ENCODE assay signal across 11 cellular contexts in the genomic region with DNA sequence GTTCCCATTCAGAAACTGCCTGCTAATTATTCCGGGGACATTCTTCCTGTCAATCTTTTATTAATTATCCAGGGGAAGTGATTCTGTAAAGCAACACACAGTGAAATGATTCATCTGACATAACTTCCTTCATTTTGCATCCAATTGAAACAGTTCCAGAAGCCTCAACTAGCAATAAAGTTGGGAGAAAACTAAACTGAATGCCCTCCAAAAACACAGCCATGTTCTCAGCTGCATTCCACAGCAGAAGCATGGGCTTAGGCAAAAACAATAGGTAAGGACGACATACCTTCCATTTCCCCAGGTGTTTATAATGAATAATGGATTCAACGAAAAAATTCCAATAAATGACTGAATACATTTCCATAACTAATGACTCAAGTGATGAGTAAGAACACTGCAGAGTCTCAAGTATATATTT. TPM values are rescaled to one million over a fixed set of nuclear protein-coding genes. Genes with fewer than 3 reads are reported as not detected.
A peak's percentile ranks its signal among the peaks of the same experiment; 100 is the strongest.
DNase-seq lines count a peak whose midpoint lies in the region; FAIRE-seq and TF ChIP-seq lines count a peak whose summit lies in the region.
"Had no signal": no experiment of that assay in that cellular context is flagged by ENCODE, and none has a peak within 500 bp of the region (broad histone marks: within the 10 kb centered on the region; RNA-seq: fewer than 3 reads in every experiment).

No MANE protein-coding gene starts in this region.

- H3K4me3 ChIP-seq in OCI-LY7 (ENCODE audit: low read depth, low read length, poor library complexity, severe bottlenecking) (no peak overlapping the region), endothelial cell of umbilical vein (replicated peaks in 1 of 3; ENCODE audit: insufficient read depth in 1 of 3, low read depth in 1 of 3, low read length in 3 of 3) (no peak overlapping the region), prostate gland (no peak overlapping the region)

- WGBS in prostate gland = 22% methylated on average over 3 of the region's 3 CpGs

- CTCF ChIA-PET in OCI-LY7 (lab: Charles Lee; ENCODE audit: unreplicated experiment) = interaction anchor here (1.9 kb wide), 1 partner anchor 16 kb away, joined by 5 read pairs; no protein-coding TSS in a partner anchor
- CTCF ChIA-PET in endothelial cell of umbilical vein (lab: Charles Lee) = interaction anchor here (0.8 to 1.1 kb wide), 5 partner anchors 15 to 568 kb away, joined by 3 to 5 read pairs (median 3); no protein-coding TSS in a partner anchor

- POLR2A ChIA-PET in OCI-LY7 (lab: Charles Lee) = interaction anchor here (0.6 to 2.1 kb wide), 13 partner anchors 9 to 390 kb away, joined by 3 to 8 read pairs (median 4); a partner anchor contains a TSS
- POLR2A ChIA-PET in endothelial cell of umbilical vein (lab: Charles Lee) = no interaction called here

- H2AFZ ChIP-seq in OCI-LY7 (ENCODE audit: low read length) (peak overlapping the region; percentile 76; the same call in 1 of the 2 replicates), endothelial cell of umbilical vein (ENCODE audit: low read depth, low read length) (peak overlapping the region; percentile 65)

- FAIRE-seq in endothelial cell of umbilical vein (lab: Jason Lieb, UNC) = peak; percentile 91

- no peaks in the 10 kb centered on the region; the same call in 1 of the 2 replicates for H3K36me3 ChIP-seq in ES-I3 (ENCODE audit: insufficient read depth, low read length)
- no peaks in the 10 kb centered on the region for H3K36me3 ChIP-seq in OCI-LY7 (ENCODE audit: insufficient read depth, low read length)
- no peaks in the 10 kb centered on the region for H3K36me3 ChIP-seq in endothelial cell of umbilical vein (ENCODE audit: control insufficient read depth in 2 of 2, extremely low read depth in 1 of 2, insufficient read depth in 2 of 2, low read length in 2 of 2)
- no peaks in the 10 kb centered on the region for H3K36me3 ChIP-seq in prostate gland

- TF ChIP-seq POLR2A in endothelial cell of umbilical vein (IDR thresholded peaks at IDR 0.05; ENCODE audit: low read depth, low read length) (no peak), prostate gland (IDR thresholded peaks at IDR 0.05) (no peak)

- H3K9me3 ChIP-seq in ES-I3 (ENCODE audit: control insufficient read depth, insufficient read depth, low read length) = no peaks in the 10 kb centered on the region
- no peaks in the 10 kb centered on the region for H3K9me3 ChIP-seq in OCI-LY7 (ENCODE audit: low read length)
- no peaks in the 10 kb centered on the region for H3K9me3 ChIP-seq in endothelial cell of umbilical vein (replicated peaks; ENCODE audit: control insufficient read depth, insufficient read depth, low read length)
- H3K9me3 ChIP-seq in prostate gland = no peaks in the 10 kb centered on the region

- no peaks in the 10 kb centered on the region for H3K79me2 ChIP-seq in OCI-LY7 (ENCODE audit: insufficient read depth, low read depth, low read length)
- no peaks in the 10 kb centered on the region for H3K79me2 ChIP-seq in endothelial cell of umbilical vein (ENCODE audit: control insufficient read depth, insufficient read depth, low read length)

- H3K9ac ChIP-seq in ES-I3 (ENCODE audit: low read depth, low read length) = peak overlapping the region; percentile 28; the same call in 1 of the 2 replicates
- H3K9ac ChIP-seq in endothelial cell of umbilical vein (replicated peaks; ENCODE audit: extremely low read depth, insufficient read depth, low read length) = peak overlapping the region; percentile 58

- H3K9me2 ChIP-seq in OCI-LY7 (ENCODE audit: insufficient read depth, low read length) = no peaks in the 10 kb centered on the region

- H4K20me1 ChIP-seq in OCI-LY7 (ENCODE audit: insufficient read depth, low read length) (no peaks in the 10 kb centered on the region), endothelial cell of umbilical vein (replicated peaks; ENCODE audit: control insufficient read depth, extremely low read depth, insufficient read depth, low read length) (no peaks in the 10 kb centered on the region)

- TF ChIP-seq CTCF in OCI-LY7 (conservative IDR thresholded peaks at IDR 0.05; ENCODE audit: low read length) (no peak), endothelial cell of umbilical vein (IDR thresholded peaks at IDR 0.05; ENCODE audit: extremely low read depth in 1 of 2, insufficient read depth in 1 of 2, low read depth in 1 of 2, low read length in 2 of 2) (no peak), prostate gland (IDR thresholded peaks at IDR 0.05) (no peak)

- H3K27me3 ChIP-seq in endothelial cell of umbilical vein (ENCODE audit: control insufficient read depth in 2 of 2, insufficient read depth in 2 of 2, low read length in 2 of 2) = no peaks in the 10 kb centered on the region
- no peaks in the 10 kb centered on the region for H3K27me3 ChIP-seq in prostate gland (replicated peaks; ENCODE audit: insufficient read depth)

- DNase-seq in OCI-LY7 (ENCODE audit: low spot score) (no peak), endothelial cell of umbilical vein (ENCODE audit: low read depth, low spot score) (peak; percentile 87), prostate gland (ENCODE audit: low spot score) (no peak), NCI-H1092 treated with DMSO at 0.1 percent for 48 hours (lab: John Stamatoyannopoulos, UW) (no peak), NCI-H748 treated with DMSO at 0.1 percent for 48 hours (lab: John Stamatoyannopoulos, UW) (no peak), NCI-H1105 treated with DMSO at 0.1 percent for 48 hours (lab: John Stamatoyannopoulos, UW) (no peak)
- DNase-seq in stimulated activated CD4-positive, alpha-beta T cell treated with anti-CD3 and anti-CD28 coated beads, Interleukin-12 subunit alpha, Interleukin-12 subunit beta, amount 100 ng/mL, for 4 hours = no peak
- DNase-seq: activated gamma-delta T cell, MM.1S, trophoblast cell had no signal

- dilution Hi-C loops in endothelial cell of umbilical vein (cut with MboI; ENCODE audit: extremely low pct_ligation_motif_present, low sequenced_read_pairs) = no loop called here

- no peaks in the 10 kb centered on the region for H3K9me1 ChIP-seq in endothelial cell of umbilical vein (replicated peaks; ENCODE audit: control insufficient read depth, extremely low read depth, insufficient read depth, low read length)

- intact Hi-C loops in OCI-LY7 (cut with micrococcal nuclease; ENCODE audit: unreplicated experiment) = no loop called here
- intact Hi-C loops in endothelial cell of umbilical vein (cut with micrococcal nuclease) = loop anchor here (1.0 kb wide), 1 partner anchor 28 kb away; no protein-coding TSS in a partner anchor
- intact Hi-C loops in prostate gland (cut with DNase I) = no loop called here

- BruUV-seq in OCI-LY7 (replicated peaks; lab: Mats Ljungman, UMichigan) (no TSS peak), endothelial cell of umbilical vein (replicated peaks; lab: Mats Ljungman, UMichigan) (no TSS peak)

- peaks cover 14% of the 10 kb centered on the region for H3K4me1 ChIP-seq in ES-I3 (ENCODE audit: insufficient read depth, low read length)
- peaks cover 51% of the 10 kb centered on the region for H3K4me1 ChIP-seq in OCI-LY7 (ENCODE audit: insufficient read depth, low read length, poor library complexity, severe bottlenecking)
- H3K4me1 ChIP-seq in endothelial cell of umbilical vein (ENCODE audit: control insufficient read depth, extremely low read depth, insufficient read depth, low read length) = peaks cover 15% of the 10 kb centered on the region
- no peaks in the 10 kb centered on the region for H3K4me1 ChIP-seq in prostate gland (replicated peaks)

- H3K27ac ChIP-seq in OCI-LY7 (ENCODE audit: low read depth, low read length, poor library complexity, severe bottlenecking) (no peak overlapping the region), endothelial cell of umbilical vein (ENCODE audit: insufficient read depth, low read depth, low read length) (peak overlapping the region; percentile 58), prostate gland (peak overlapping the region; percentile 3 to 29)

- no peak overlapping the region for H3K4me2 ChIP-seq in OCI-LY7 (ENCODE audit: low read length)
- peak overlapping the region; percentile 72 for H3K4me2 ChIP-seq in endothelial cell of umbilical vein (ENCODE audit: insufficient read depth, low read length)

TF ChIP-seq in endothelial cell of umbilical vein, 7 proteins besides CTCF, POLR2A, EP300 and RAD21:
- TF ChIP-seq FOS (IDR thresholded peaks at IDR 0.05; ENCODE audit: borderline replicate concordance, insufficient read depth, low read length) = peak; percentile 75
- no peak for TF ChIP-seq MYC (IDR thresholded peaks at IDR 0.05; ENCODE audit: low read depth, low read length)
- peak; percentile 77 for TF ChIP-seq JUN (IDR thresholded peaks at IDR 0.05; ENCODE audit: borderline replicate concordance, insufficient read depth, insufficient read length, low read depth)

RNA-seq across cellular contexts. Expression of a gene that starts 36.9 kb away (rescaled TPM):
- 30.0 and 30.5 TPM in 2 replicates for total RNA-seq in OCI-LY7 (2014; rRNA removed; shearing (Covaris generic))
- 49.8 and 61.7 TPM in 2 replicates for total RNA-seq in OCI-LY7 (2022)
- total RNA-seq in endothelial cell of umbilical vein = 21.0 and 23.4 TPM in 2 replicates
- 17.3 and 20.4 TPM in 2 replicates for polyA plus RNA-seq in endothelial cell of umbilical vein
- 13.1 and 14.5 TPM in 2 replicates for polyA plus RNA-seq in endothelial cell of umbilical vein (2011; cell fraction: cytosol; rRNA removed)
- polyA plus RNA-seq in endothelial cell of umbilical vein (2011; cell fraction: nucleus; rRNA removed) = 110 and 116 TPM in 2 replicates
- 17.4 and 18.0 TPM in 2 replicates for polyA plus RNA-seq in endothelial cell of umbilical vein (2012)
- 21.2 and 27.0 TPM in 2 replicates for polyA minus RNA-seq in endothelial cell of umbilical vein
- 14.7 TPM for polyA minus RNA-seq in endothelial cell of umbilical vein (2011; cell fraction: cytosol; rRNA and poly(A)+ RNA removed)
- polyA minus RNA-seq in endothelial cell of umbilical vein (2011; cell fraction: nucleus; rRNA and poly(A)+ RNA removed) = 22.8 and 30.0 TPM in 2 replicates
- total RNA-seq in prostate gland = 10 to 100 TPM; 24.8 to 33.0 TPM
